Comparison of ENCODE assay signal across 13 cellular contexts in the genomic region with DNA sequence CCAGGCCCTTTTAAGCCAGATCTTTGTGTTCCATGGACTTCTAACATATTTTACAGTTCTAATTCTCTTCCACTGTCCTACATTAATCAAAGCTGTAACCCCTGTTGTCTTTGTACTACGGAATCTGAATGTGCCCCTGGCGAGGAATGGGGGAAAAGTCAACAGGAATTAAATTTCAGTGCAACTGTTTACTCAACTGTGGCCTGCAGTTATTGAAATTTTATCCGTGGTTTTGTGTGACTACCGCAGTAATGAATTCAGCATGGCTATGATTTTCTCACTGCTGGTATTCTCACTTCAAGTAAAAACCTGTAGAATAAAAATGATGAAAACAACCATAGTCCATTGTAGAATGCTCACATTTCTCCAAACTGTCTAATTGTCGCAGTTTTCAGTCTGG.
DNase-seq lines count a peak whose midpoint lies in the region; ATAC-seq and TF ChIP-seq lines count a peak whose summit lies in the region.
"Had no signal": no experiment of that assay in that cellular context is flagged by ENCODE, and none has a peak within 500 bp of the region (broad histone marks: within the 10 kb centered on the region; RNA-seq: fewer than 3 reads in every experiment).

No MANE protein-coding gene starts in this region.

- no peak overlapping the region for H3K4me3 ChIP-seq in astrocyte of the spinal cord (ENCODE audit: low read depth, low read length)
- H3K4me3 ChIP-seq in osteoblast (ENCODE audit: insufficient read depth, low read length), result no peak overlapping the region
- H3K4me3 ChIP-seq: mucosa of descending colon, sigmoid colon had no signal

- no peaks in the 10 kb centered on the region for H3K27me3 ChIP-seq in osteoblast (ENCODE audit: insufficient read depth, low read length)
- H3K27me3 ChIP-seq: sigmoid colon had no signal

- H3K4me1 ChIP-seq in osteoblast (ENCODE audit: insufficient read depth, low read length), result peaks cover 28% of the 10 kb centered on the region

- H3K36me3 ChIP-seq in osteoblast (ENCODE audit: insufficient read depth, low read length), result no peaks in the 10 kb centered on the region
- H3K36me3 ChIP-seq: sigmoid colon had no signal

- no peak overlapping the region for H2AFZ ChIP-seq in osteoblast (ENCODE audit: low read length)

- H3K79me2 ChIP-seq in osteoblast (ENCODE audit: insufficient read depth, low read length), result peaks cover 12% of the 10 kb centered on the region

- H3K27ac ChIP-seq in osteoblast (ENCODE audit: low read depth, low read length), result peak overlapping the region; percentile 66
- H3K27ac ChIP-seq: sigmoid colon had no signal

- DNase-seq in NCI-H510A treated with DMSO at 0.1 percent for 48 hours (lab: John Stamatoyannopoulos, UW), result peak; percentile 16
- DNase-seq in NCI-H510A (lab: John Stamatoyannopoulos, UW), result no peak
- peak; percentile 29 for DNase-seq in NCI-H2081 treated with DMSO at 0.1 percent for 48 hours (lab: John Stamatoyannopoulos, UW)
- peak; percentile 86 for DNase-seq in astrocyte of the spinal cord (ENCODE audit: low read depth, low spot score)
- peak; percentile 72 for DNase-seq in osteoblast (ENCODE audit: insufficient read length, low spot score, missing footprints)
- no peak for DNase-seq in epidermal melanocyte (ENCODE audit: insufficient read length, low spot score)
- DNase-seq: activated B cell treated with CpG ODN at 0.5 μM for 24 hours, activated gamma-delta T cell treated with Interleukin-2 at 50 U/mL for 16 hours, mucosa of descending colon, sigmoid colon had no signal

- in situ Hi-C loops in astrocyte of the spinal cord (cut with HindIII; ENCODE audit: low sequenced_read_pairs), result no loop called here

- H3K9me3 ChIP-seq in osteoblast (ENCODE audit: low read depth, low read length), result no peaks in the 10 kb centered on the region
- H3K9me3 ChIP-seq: mucosa of descending colon, sigmoid colon had no signal

- TF ChIP-seq CTCF in astrocyte of the spinal cord (IDR thresholded peaks at IDR 0.05; ENCODE audit: low read depth, low read length) (no peak), osteoblast (IDR thresholded peaks at IDR 0.05; ENCODE audit: extremely low read depth, low read depth, low read length) (no peak)

- no peaks in the 10 kb centered on the region for H4K20me1 ChIP-seq in osteoblast (ENCODE audit: insufficient read depth, low read length)

- H3K4me2 ChIP-seq in osteoblast (ENCODE audit: insufficient read depth, low read length), result peak overlapping the region; percentile 20

- ATAC-seq in GM21737 (IDR thresholded peaks at IDR 0.05; ENCODE audit: unreplicated experiment) (no peak), GM21529 (IDR thresholded peaks at IDR 0.05; ENCODE audit: unreplicated experiment) (no peak)
- ATAC-seq: mucosa of descending colon, Panc1 had no signal

Comparison
In these comparisons a context has a peak if more than half of its experiments do, and no peak if none do; other contexts are left out.
1. DNase-seq: peak in NCI-H510A treated with DMSO at 0.1 percent for 48 hours (single experiment), NCI-H2081 treated with DMSO at 0.1 percent for 48 hours (single experiment), astrocyte of the spinal cord (single experiment) and osteoblast (single experiment); none in NCI-H510A (single experiment) and epidermal melanocyte (single experiment).